In genomic region chr22:27726344-27726725, GRCh38 we compare ENCODE assay signal across 12 cellular contexts.
DNase-seq lines count a peak whose midpoint lies in the region; ATAC-seq and TF ChIP-seq lines count a peak whose summit lies in the region.
"Had no signal": no experiment of that assay in that cellular context is flagged by ENCODE, and none has a peak within 500 bp of the region (broad histone marks: within the 10 kb centered on the region; RNA-seq: fewer than 3 reads in every experiment).

No MANE protein-coding gene starts in this region.

- TF ChIP-seq CTCF in endodermal cell (conservative IDR thresholded peaks at IDR 0.05) (no peak), suprapubic skin (IDR thresholded peaks at IDR 0.05) (no peak)

- H3K9me3 Mint-ChIP-seq in endodermal cell = peaks cover 19% of the 10 kb centered on the region

- DNase-seq in endodermal cell (no peak), suprapubic skin (ENCODE audit: low spot score in 2 of 2) (no peak), T-helper 17 cell (no peak)
- DNase-seq in NK-92 treated with Interleukin-12 subunit alpha and Interleukin-12 subunit beta, amount 100 ng/mL, for 24 hours (lab: John Stamatoyannopoulos, UW) = no peak
- no peak for DNase-seq in activated naive CD4-positive, alpha-beta T cell (lab: John Stamatoyannopoulos, UW)
- DNase-seq: activated T-cell treated with anti-CD3 and anti-CD28 coated beads, Interleukin-2, amount 50 U/mL, for 48 hours; COR-L47; NCI-H146 had no signal

- no peak for TF ChIP-seq EP300 in suprapubic skin (IDR thresholded peaks at IDR 0.05)

- no peak overlapping the region for H3K4me3 Mint-ChIP-seq in endodermal cell
- H3K4me3 Mint-ChIP-seq in T-helper 17 cell = no peak overlapping the region
- H3K4me3 Mint-ChIP-seq: nephron progenitor cell; stimulated activated effector memory CD8-positive, alpha-beta T cell treated with anti-CD3 and anti-CD28 coated beads, Interleukin-12 subunit alpha, Interleukin-12 subunit beta, amount 100 ng/mL, for 72 hours had no signal

- H3K9ac ChIP-seq in HUES48 (ENCODE audit: low read depth, low read length) (no peak overlapping the region), endodermal cell (ENCODE audit: extremely low read depth, low read length, poor library complexity, severe bottlenecking) (no peak overlapping the region)

- H3K9me3 ChIP-seq in HUES48 (ENCODE audit: control insufficient read depth, insufficient read depth, low read length) = no peaks in the 10 kb centered on the region
- peaks cover 10% of the 10 kb centered on the region for H3K9me3 ChIP-seq in endodermal cell (ENCODE audit: control insufficient read depth, low read length)
- peaks cover 12% of the 10 kb centered on the region for H3K9me3 ChIP-seq in mesodermal cell (ENCODE audit: control insufficient read depth, low read length)
- no peaks in the 10 kb centered on the region for H3K9me3 ChIP-seq in suprapubic skin
- H3K9me3 ChIP-seq in T-helper 17 cell (ENCODE audit: control insufficient read depth, low read length, poor library complexity, severe bottlenecking) = no peaks in the 10 kb centered on the region

- H3K4me1 ChIP-seq in HUES48 (ENCODE audit: control insufficient read depth, insufficient read depth, low read length) (peaks cover 19% of the 10 kb centered on the region), endodermal cell (ENCODE audit: control insufficient read depth, insufficient read depth, low read length) (peaks cover 12% of the 10 kb centered on the region), mesodermal cell (ENCODE audit: control insufficient read depth, insufficient read depth, low read length, poor library complexity, severe bottlenecking) (peaks cover 25% of the 10 kb centered on the region), suprapubic skin (peaks cover 22% of the 10 kb centered on the region)

- WGBS in endodermal cell (ENCODE audit: insufficient coverage in 1 of 2, insufficient read length in 1 of 2), 2 experiments = 82 to 84% methylated on average over 4 to 6 of the region's 6 CpGs
- 68 to 78% methylated on average over 4 of the region's 6 CpGs for WGBS in mesodermal cell (ENCODE audit: insufficient coverage in 2 of 2), 2 experiments
- 23% methylated on average over 6 of the region's 6 CpGs for WGBS in suprapubic skin

- H3K36me3 ChIP-seq in HUES48 (ENCODE audit: control insufficient read depth, insufficient read depth, low read length) (no peaks in the 10 kb centered on the region), endodermal cell (ENCODE audit: control insufficient read depth, insufficient read depth, low read length) (no peaks in the 10 kb centered on the region), mesodermal cell (ENCODE audit: control insufficient read depth, insufficient read depth, low read length) (no peaks in the 10 kb centered on the region), suprapubic skin (no peaks in the 10 kb centered on the region)

- H3K27me3 Mint-ChIP-seq in endodermal cell (ENCODE audit: insufficient read depth) (no peaks in the 10 kb centered on the region), T-helper 17 cell (peaks cover under 1% of the 10 kb centered on the region)

- H3K27ac ChIP-seq in HUES48 (ENCODE audit: low read depth, low read length) = peak overlapping the region; percentile 19
- no peak overlapping the region for H3K27ac ChIP-seq in endodermal cell (ENCODE audit: low read depth, low read length)
- H3K27ac ChIP-seq in mesodermal cell (ENCODE audit: low read depth, low read length, severe bottlenecking) = peak overlapping the region; percentile 81
- peak overlapping the region; percentile 82 for H3K27ac ChIP-seq in suprapubic skin

- ATAC-seq in T-helper 17 cell = no peak
- ATAC-seq: stimulated activated effector memory CD8-positive, alpha-beta T cell treated with anti-CD3 and anti-CD28 coated beads, Interleukin-12 subunit alpha, Interleukin-12 subunit beta, amount 100 ng/mL, for 72 hours had no signal

- H3K27me3 ChIP-seq in HUES48 (ENCODE audit: control insufficient read depth, insufficient read depth, low read length) (no peaks in the 10 kb centered on the region), endodermal cell (ENCODE audit: control insufficient read depth, insufficient read depth, low read length, poor library complexity, severe bottlenecking) (no peaks in the 10 kb centered on the region), suprapubic skin (no peaks in the 10 kb centered on the region)

- TF ChIP-seq POLR2A in suprapubic skin (IDR thresholded peaks at IDR 0.05) = no peak

- H3K36me3 Mint-ChIP-seq in endodermal cell (ENCODE audit: low read depth) = peaks cover 2% of the 10 kb centered on the region
- no peaks in the 10 kb centered on the region for H3K36me3 Mint-ChIP-seq in T-helper 17 cell (ENCODE audit: low read depth)
- H3K36me3 Mint-ChIP-seq: stimulated activated effector memory CD8-positive, alpha-beta T cell treated with anti-CD3 and anti-CD28 coated beads, Interleukin-12 subunit alpha, Interleukin-12 subunit beta, amount 100 ng/mL, for 72 hours had no signal

- H3K27ac Mint-ChIP-seq in endodermal cell (peak overlapping the region; percentile 77), T-helper 17 cell (no peak overlapping the region)
- H3K27ac Mint-ChIP-seq: nephron progenitor cell; stimulated activated effector memory CD8-positive, alpha-beta T cell treated with anti-CD3 and anti-CD28 coated beads, Interleukin-12 subunit alpha, Interleukin-12 subunit beta, amount 100 ng/mL, for 72 hours had no signal

- H3K4me3 ChIP-seq in HUES48 (ENCODE audit: low read depth, low read length) (no peak overlapping the region), endodermal cell (ENCODE audit: low read length) (no peak overlapping the region), mesodermal cell (ENCODE audit: extremely low read depth, insufficient read depth, low read length, poor library complexity, severe bottlenecking) (no peak overlapping the region), suprapubic skin (no peak overlapping the region)

- H3K4me1 Mint-ChIP-seq in endodermal cell = peaks cover 27% of the 10 kb centered on the region
- peaks cover 3% of the 10 kb centered on the region for H3K4me1 Mint-ChIP-seq in T-helper 17 cell
- H3K4me1 Mint-ChIP-seq: stimulated activated effector memory CD8-positive, alpha-beta T cell treated with anti-CD3 and anti-CD28 coated beads, Interleukin-12 subunit alpha, Interleukin-12 subunit beta, amount 100 ng/mL, for 72 hours had no signal
